Comparison of ENCODE assay signal across 11 cellular contexts in the genomic region with DNA sequence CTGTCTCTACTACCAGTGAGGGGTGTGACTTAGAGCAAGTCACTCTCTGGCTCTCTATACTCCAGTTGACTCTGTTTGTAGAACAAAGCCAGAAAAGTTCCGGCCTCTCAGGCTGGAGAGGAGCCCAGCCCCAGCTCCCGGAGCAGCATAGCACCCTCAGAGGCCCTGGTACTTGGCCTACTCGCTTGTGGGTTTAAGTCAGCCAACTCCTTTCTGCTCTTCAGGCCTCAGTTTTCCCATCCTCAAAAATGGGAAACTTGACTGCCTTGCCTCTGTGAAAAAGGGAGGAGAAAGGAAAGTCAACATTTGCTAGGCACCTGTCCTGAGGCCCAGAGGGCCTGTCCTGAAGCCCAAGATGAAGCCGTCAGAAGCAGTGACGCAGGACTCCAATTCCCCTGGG. TPM values are rescaled to one million over a fixed set of nuclear protein-coding genes. Genes with fewer than 3 reads are reported as not detected.
DNase-seq lines count a peak whose midpoint lies in the region; ATAC-seq and TF ChIP-seq lines count a peak whose summit lies in the region.
"Had no signal": no experiment of that assay in that cellular context is flagged by ENCODE, and none has a peak within 500 bp of the region (broad histone marks: within the 10 kb centered on the region; RNA-seq: fewer than 3 reads in every experiment).

No MANE protein-coding gene starts in this region.

- no peaks in the 10 kb centered on the region for H3K36me3 ChIP-seq in CD8-positive, alpha-beta memory T cell (ENCODE audit: insufficient read depth, low read length)
- H3K36me3 ChIP-seq in PC-9 (ENCODE audit: low read depth), result no peaks in the 10 kb centered on the region
- no peaks in the 10 kb centered on the region for H3K36me3 ChIP-seq in fibroblast of lung (ENCODE audit: control insufficient read depth, insufficient read depth, low read length)
- H3K36me3 ChIP-seq in osteoblast (ENCODE audit: insufficient read depth, low read length), result no peaks in the 10 kb centered on the region
- H3K36me3 ChIP-seq in uterus, result no peaks in the 10 kb centered on the region

- peaks cover 6% of the 10 kb centered on the region for H3K4me1 ChIP-seq in CD8-positive, alpha-beta memory T cell (ENCODE audit: insufficient read depth, low read length)
- peaks cover 20% of the 10 kb centered on the region for H3K4me1 ChIP-seq in PC-9 (replicated peaks; ENCODE audit: insufficient read depth)
- no peaks in the 10 kb centered on the region for H3K4me1 ChIP-seq in fibroblast of lung (ENCODE audit: control insufficient read depth, extremely low read depth, insufficient read depth, low read length)
- H3K4me1 ChIP-seq in osteoblast (ENCODE audit: insufficient read depth, low read length), result no peaks in the 10 kb centered on the region
- H3K4me1 ChIP-seq in uterus, result peaks cover 0 to 12% of the 10 kb centered on the region in 2 donors

- CTCF ChIA-PET in CD8-positive, alpha-beta memory T cell (lab: Charles Lee), result interaction anchor here (1.8 kb wide), 1 partner anchor 29 kb away, joined by 5 read pairs; no protein-coding TSS in a partner anchor
- CTCF ChIA-PET in PC-9 (lab: Charles Lee), result no interaction called here

- H3K9me2 ChIP-seq in PC-9 (ENCODE audit: insufficient read depth), result no peaks in the 10 kb centered on the region

- no peaks in the 10 kb centered on the region for H3K9me3 ChIP-seq in CD8-positive, alpha-beta memory T cell (ENCODE audit: low read length)
- H3K9me3 ChIP-seq in PC-9 (ENCODE audit: insufficient read depth, low read depth), result no peaks in the 10 kb centered on the region
- H3K9me3 ChIP-seq in fibroblast of lung (ENCODE audit: control insufficient read depth, insufficient read depth, low read depth, low read length), result no peaks in the 10 kb centered on the region
- no peaks in the 10 kb centered on the region for H3K9me3 ChIP-seq in osteoblast (ENCODE audit: low read depth, low read length)
- no peaks in the 10 kb centered on the region for H3K9me3 ChIP-seq in uterus

- H3K27me3 ChIP-seq in CD8-positive, alpha-beta memory T cell (ENCODE audit: insufficient read depth, low read length, poor library complexity, severe bottlenecking), result peaks cover 11% of the 10 kb centered on the region
- no peaks in the 10 kb centered on the region for H3K27me3 ChIP-seq in PC-9 (ENCODE audit: insufficient read depth, low read depth)
- peaks cover 5% of the 10 kb centered on the region for H3K27me3 ChIP-seq in fibroblast of lung (ENCODE audit: control insufficient read depth, insufficient read depth, low read length)
- peaks cover 2% of the 10 kb centered on the region for H3K27me3 ChIP-seq in osteoblast (ENCODE audit: insufficient read depth, low read length)
- H3K27me3 ChIP-seq in uterus, result no peaks in the 10 kb centered on the region

- H2AFZ ChIP-seq in PC-9, result no peak overlapping the region
- H2AFZ ChIP-seq in fibroblast of lung (ENCODE audit: low read length), result no peak overlapping the region
- H2AFZ ChIP-seq in osteoblast (ENCODE audit: low read length), result peak overlapping the region; percentile 86

- peaks cover 25% of the 10 kb centered on the region; the same call in 1 of the 2 replicates for H3F3A ChIP-seq in PC-9 (ENCODE audit: insufficient read depth, low read depth)

- H3K36me3 Mint-ChIP-seq in CD8-positive, alpha-beta memory T cell, result no peaks in the 10 kb centered on the region
- H3K36me3 Mint-ChIP-seq in activated T-helper 1 cell treated with anti-CD3 and anti-CD28 coated beads, Interleukin-12 subunit alpha, Interleukin-12 subunit beta, Interleukin-2, Interleukin-4 antibody, amounts not matched to agents 30 ng/mL and 10 ng/mL and 1 ng/mL, durations not matched to agents 14 hours and 24 hours and 36 hours (ENCODE audit: low read depth), result no peaks in the 10 kb centered on the region

- H3K4me3 Mint-ChIP-seq in CD8-positive, alpha-beta memory T cell, result peak overlapping the region in 6 of 7 donors; percentile 51 to 73 (median 70)
- H3K4me3 Mint-ChIP-seq in activated T-helper 1 cell treated with anti-CD3 and anti-CD28 coated beads, Interleukin-12 subunit alpha, Interleukin-12 subunit beta, Interleukin-2, Interleukin-4 antibody, amounts not matched to agents 30 ng/mL and 10 ng/mL and 1 ng/mL, durations not matched to agents 14 hours and 24 hours and 36 hours, result no peak overlapping the region

- H3K27ac Mint-ChIP-seq in CD8-positive, alpha-beta memory T cell, result no peak overlapping the region
- H3K27ac Mint-ChIP-seq in activated T-helper 1 cell treated with anti-CD3 and anti-CD28 coated beads, Interleukin-12 subunit alpha, Interleukin-12 subunit beta, Interleukin-2, Interleukin-4 antibody, amounts not matched to agents 30 ng/mL and 10 ng/mL and 1 ng/mL, durations not matched to agents 14 hours and 24 hours and 36 hours, result no peak overlapping the region

- H4K20me1 ChIP-seq in PC-9 (ENCODE audit: insufficient read depth) (no peaks in the 10 kb centered on the region), fibroblast of lung (ENCODE audit: control insufficient read depth, extremely low read depth, insufficient read depth, low read length) (no peaks in the 10 kb centered on the region), osteoblast (ENCODE audit: insufficient read depth, low read length) (no peaks in the 10 kb centered on the region)

- no peak for DNase-seq in CD8-positive, alpha-beta memory T cell
- DNase-seq in PC-9 (no peak), fibroblast of lung (ENCODE audit: low read depth in 2 of 2) (no peak), osteoblast (ENCODE audit: insufficient read length, low spot score, missing footprints) (no peak), uterus (no peak)
- DNase-seq in activated T-helper 1 cell treated with anti-CD3 and anti-CD28 coated beads, Interleukin-12 subunit alpha, Interleukin-12 subunit beta, Interleukin-2, Interleukin-4 antibody, amounts not matched to agents 30 ng/mL and 10 ng/mL and 1 ng/mL, durations not matched to agents 14 hours and 24 hours and 36 hours (ENCODE audit: low spot score), result no peak
- DNase-seq: NCI-H2081 treated with DMSO at 0.1 percent for 48 hours, PC-3, T-helper 9 cell had no signal

- no peaks in the 10 kb centered on the region for H3K79me2 ChIP-seq in PC-9 (ENCODE audit: low read depth)
- H3K79me2 ChIP-seq in fibroblast of lung (ENCODE audit: control insufficient read depth, insufficient read depth, low read length), result no peaks in the 10 kb centered on the region
- H3K79me2 ChIP-seq in osteoblast (ENCODE audit: insufficient read depth, low read length), result no peaks in the 10 kb centered on the region

- TF ChIP-seq POLR2A in uterus (IDR thresholded peaks at IDR 0.05), result no peak

- no peak overlapping the region for H3K4me3 ChIP-seq in CD8-positive, alpha-beta memory T cell (ENCODE audit: low read length)
- peak overlapping the region; percentile 63; the same call in 1 of the 2 replicates for H3K4me3 ChIP-seq in PC-9
- peak overlapping the region in 1 of 4 experiments; percentile 23 for H3K4me3 ChIP-seq in fibroblast of lung (replicated peaks in 1 of 4; ENCODE audit: control extremely low read depth in 1 of 4, insufficient read depth in 1 of 4, low read depth in 3 of 4, low read length in 4 of 4)
- no peak overlapping the region for H3K4me3 ChIP-seq in osteoblast (ENCODE audit: insufficient read depth, low read length)
- H3K4me3 ChIP-seq in uterus, result no peak overlapping the region

- no peak for TF ChIP-seq CTCF in PC-9 (conservative IDR thresholded peaks at IDR 0.05)
- TF ChIP-seq CTCF in fibroblast of lung (conservative IDR thresholded peaks at IDR 0.05 in 1 of 2, IDR thresholded peaks at IDR 0.05 in 1 of 2; ENCODE audit: low read depth in 1 of 2, low read length in 2 of 2), result no peak
- TF ChIP-seq CTCF in osteoblast (IDR thresholded peaks at IDR 0.05; ENCODE audit: extremely low read depth, low read depth, low read length), result no peak
- TF ChIP-seq CTCF in uterus (IDR thresholded peaks at IDR 0.05), result no peak

- H3K9me3 Mint-ChIP-seq in CD8-positive, alpha-beta memory T cell, result no peaks in the 10 kb centered on the region
- no peaks in the 10 kb centered on the region for H3K9me3 Mint-ChIP-seq in activated T-helper 1 cell treated with anti-CD3 and anti-CD28 coated beads, Interleukin-12 subunit alpha, Interleukin-12 subunit beta, Interleukin-2, Interleukin-4 antibody, amounts not matched to agents 30 ng/mL and 10 ng/mL and 1 ng/mL, durations not matched to agents 14 hours and 24 hours and 36 hours

- H3K4me2 ChIP-seq in PC-9, result peak overlapping the region; percentile 99
- H3K4me2 ChIP-seq in fibroblast of lung (ENCODE audit: extremely low read depth, insufficient read depth, low read length), result peak overlapping the region; percentile 84
- H3K4me2 ChIP-seq in osteoblast (ENCODE audit: insufficient read depth, low read length), result peak overlapping the region; percentile 76

- H3K4me1 Mint-ChIP-seq in CD8-positive, alpha-beta memory T cell, result peaks cover 7 to 9% (median 8%) of the 10 kb centered on the region in 3 donors
- no peaks in the 10 kb centered on the region for H3K4me1 Mint-ChIP-seq in activated T-helper 1 cell treated with anti-CD3 and anti-CD28 coated beads, Interleukin-12 subunit alpha, Interleukin-12 subunit beta, Interleukin-2, Interleukin-4 antibody, amounts not matched to agents 30 ng/mL and 10 ng/mL and 1 ng/mL, durations not matched to agents 14 hours and 24 hours and 36 hours (ENCODE audit: low read depth)

- no peak for ATAC-seq in GM19467 (IDR thresholded peaks at IDR 0.05; ENCODE audit: unreplicated experiment)
- no peak for ATAC-seq in GM19455 (IDR thresholded peaks at IDR 0.05; ENCODE audit: unreplicated experiment)
- ATAC-seq: PC-3 had no signal

- H3K27ac ChIP-seq in CD8-positive, alpha-beta memory T cell (ENCODE audit: low read depth, low read length), result no peak overlapping the region
- H3K27ac ChIP-seq in PC-9 (no peak overlapping the region), fibroblast of lung (ENCODE audit: insufficient read depth, low read length) (no peak overlapping the region), osteoblast (ENCODE audit: low read depth, low read length) (no peak overlapping the region), uterus (no peak overlapping the region)

- BruUV-seq in PC-9 (replicated peaks; lab: Mats Ljungman, UMichigan), result no TSS peak

- no peak overlapping the region for H3K9ac ChIP-seq in fibroblast of lung (ENCODE audit: insufficient read depth, low read length)

- POLR2A ChIA-PET in CD8-positive, alpha-beta memory T cell (lab: Charles Lee), result no interaction called here
- POLR2A ChIA-PET in PC-9 (lab: Charles Lee; ENCODE audit: unreplicated experiment), result no interaction called here

- intact Hi-C loops in PC-9 (cut with micrococcal nuclease; ENCODE audit: unreplicated experiment) (no loop called here), uterus (cut with DNase I; ENCODE audit: low total_unique reads) (no loop called here)
- intact Hi-C loops in activated T-helper 1 cell treated with anti-CD3 and anti-CD28 coated beads, Interleukin-12 subunit alpha, Interleukin-12 subunit beta, Interleukin-2, Interleukin-4 antibody, amounts not matched to agents 30 ng/mL and 10 ng/mL and 1 ng/mL, durations not matched to agents 14 hours and 24 hours and 36 hours (cut with micrococcal nuclease), result no loop called here

- H3K27me3 Mint-ChIP-seq in CD8-positive, alpha-beta memory T cell, result peaks cover 16 to 29% of the 10 kb centered on the region in 2 donors
- H3K27me3 Mint-ChIP-seq in activated T-helper 1 cell treated with anti-CD3 and anti-CD28 coated beads, Interleukin-12 subunit alpha, Interleukin-12 subunit beta, Interleukin-2, Interleukin-4 antibody, amounts not matched to agents 30 ng/mL and 10 ng/mL and 1 ng/mL, durations not matched to agents 14 hours and 24 hours and 36 hours (ENCODE audit: insufficient read depth), result peaks cover 30% of the 10 kb centered on the region

RNA-seq across cellular contexts. Expression of gene CHST6, which starts 1.1 kb away (rescaled TPM):
- under 1 TPM; 0.04 to 0.11 TPM for total RNA-seq in CD8-positive, alpha-beta memory T cell
- not detected for polyA plus RNA-seq in CD8-positive, alpha-beta memory T cell
- 4.8 and 6.8 TPM in 2 replicates for total RNA-seq in PC-9 (2021)
- total RNA-seq in fibroblast of lung, result 0.17 and 0.26 TPM in 2 replicates
- polyA plus RNA-seq in fibroblast of lung, result 0.02 and 0.16 TPM in 2 replicates
- 0.02 and 0.15 TPM in 2 replicates for polyA plus RNA-seq in fibroblast of lung (2012)
- polyA minus RNA-seq in fibroblast of lung (ENCODE audit: low replicate concordance), result 0.11 TPM in 1 of 2 replicates, not detected in the other
- 1.1 and 1.5 TPM in 2 replicates for total RNA-seq in osteoblast
- 1 to 10 TPM in 1 of 4 donors, under 1 TPM in 1, not detected in 2; 0.52 to 4.4 TPM for total RNA-seq in uterus
- not detected in 2 replicates for total RNA-seq in activated T-helper 1 cell treated with anti-CD3 and anti-CD28 coated beads, Interleukin-12 subunit alpha, Interleukin-12 subunit beta, Interleukin-2, Interleukin-4 antibody, amounts not matched to agents 30 ng/mL and 10 ng/mL and 1 ng/mL, durations not matched to agents 14 hours and 24 hours and 36 hours

RNA-seq across cellular contexts. Expression of gene TMEM170A, which starts 29.7 kb away (rescaled TPM):
- 10 to 100 TPM; 40.9 to 41.8 TPM for total RNA-seq in CD8-positive, alpha-beta memory T cell
- polyA plus RNA-seq in CD8-positive, alpha-beta memory T cell, result 41.7 TPM
- total RNA-seq in PC-9 (2021) (31.4 and 31.7 TPM in 2 replicates), fibroblast of lung (14.5 and 20.3 TPM in 2 replicates), osteoblast (11.6 and 13.6 TPM in 2 replicates), uterus (10 to 100 TPM in 3 of 4 donors, 1 to 10 TPM in 1; 10.0 to 69.5 (median 21.4) TPM)
- 10.3 and 12.3 TPM in 2 replicates for polyA plus RNA-seq in fibroblast of lung
- polyA plus RNA-seq in fibroblast of lung (2012), result 5.7 and 6.2 TPM in 2 replicates
- polyA minus RNA-seq in fibroblast of lung (ENCODE audit: low replicate concordance), result 4.0 and 4.7 TPM in 2 replicates
- 42.1 and 42.7 TPM in 2 replicates for total RNA-seq in activated T-helper 1 cell treated with anti-CD3 and anti-CD28 coated beads, Interleukin-12 subunit alpha, Interleukin-12 subunit beta, Interleukin-2, Interleukin-4 antibody, amounts not matched to agents 30 ng/mL and 10 ng/mL and 1 ng/mL, durations not matched to agents 14 hours and 24 hours and 36 hours

RNA-seq across cellular contexts. Expression of gene CHST5, which starts 41.7 kb away (rescaled TPM):
- not detected for total RNA-seq in CD8-positive, alpha-beta memory T cell
- not detected for polyA plus RNA-seq in CD8-positive, alpha-beta memory T cell
- total RNA-seq in PC-9 (2021) (0.25 and 1.3 TPM in 2 replicates), fibroblast of lung (under 0.01 TPM in 1 of 2 replicates, not detected in the other), osteoblast (under 0.01 TPM in 1 of 2 replicates, not detected in the other), uterus (1 to 10 TPM in 2 of 4 donors, not detected in 2; 1.0 to 2.0 TPM)
- 0.02 TPM in 1 of 2 replicates, not detected in the other for polyA plus RNA-seq in fibroblast of lung
- not detected in 2 replicates for polyA plus RNA-seq in fibroblast of lung (2012)
- polyA minus RNA-seq in fibroblast of lung (ENCODE audit: low replicate concordance), result not detected in 2 replicates
- total RNA-seq in activated T-helper 1 cell treated with anti-CD3 and anti-CD28 coated beads, Interleukin-12 subunit alpha, Interleukin-12 subunit beta, Interleukin-2, Interleukin-4 antibody, amounts not matched to agents 30 ng/mL and 10 ng/mL and 1 ng/mL, durations not matched to agents 14 hours and 24 hours and 36 hours, result not detected in 2 replicates
